In the genomic region with DNA sequence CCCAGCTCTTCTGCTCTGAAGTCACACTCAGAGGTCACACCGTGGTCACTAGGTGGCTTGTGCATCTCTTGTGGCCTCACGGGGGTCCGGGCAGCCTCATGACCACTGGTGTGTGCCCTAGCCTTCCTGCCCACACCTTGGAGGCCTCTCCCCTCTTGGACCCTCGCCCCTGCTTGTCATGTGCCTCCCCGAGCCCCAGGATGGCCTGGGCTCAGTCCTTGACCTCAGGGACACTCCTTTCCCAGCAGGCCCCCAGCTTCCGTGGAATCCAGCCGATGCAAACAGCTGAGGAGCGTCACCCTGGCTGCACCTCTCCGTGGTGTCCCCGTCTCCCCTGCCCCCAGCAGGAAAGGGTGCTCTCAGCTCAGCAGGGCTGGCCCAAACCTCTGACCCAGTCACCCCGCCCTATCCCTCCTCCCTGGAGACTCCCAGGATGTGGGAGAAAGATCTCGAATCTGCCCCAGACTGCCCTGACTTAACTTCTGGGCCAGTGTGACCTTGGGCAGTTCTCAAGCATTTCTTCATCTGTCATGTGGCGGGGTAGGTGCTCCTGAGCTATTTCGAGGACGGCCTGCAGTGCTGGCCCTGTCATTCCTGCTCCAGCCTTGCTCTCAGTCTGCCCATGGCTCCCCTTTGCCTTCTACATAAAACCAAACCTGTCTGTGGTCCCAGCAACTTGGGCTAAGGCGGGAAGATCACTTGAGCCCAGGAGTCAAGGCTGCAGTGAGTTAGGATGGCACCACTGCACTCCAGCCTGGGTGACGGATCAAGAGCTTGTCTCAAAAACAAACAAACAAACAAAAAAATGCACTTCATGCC, we compare ENCODE assay signal across 1 cellular context.
TF ChIP-seq lines count a peak whose summit lies in the region.

No MANE protein-coding gene starts in this region.

TF ChIP-seq in endothelial cell of umbilical vein, 7 proteins besides CTCF, POLR2A, EP300 and RAD21:
- TF ChIP-seq EZH2 (IDR thresholded peaks at IDR 0.05; ENCODE audit: borderline replicate concordance, low read depth, low read length, severe bottlenecking) (no peak), POLR2AphosphoS5 (IDR thresholded peaks at IDR 0.05; ENCODE audit: insufficient read depth, low read depth, low read length) (no peak), MYC (IDR thresholded peaks at IDR 0.05; ENCODE audit: low read depth, low read length) (no peak), JUN (IDR thresholded peaks at IDR 0.05; ENCODE audit: borderline replicate concordance, insufficient read depth, insufficient read length, low read depth) (no peak), FOS (IDR thresholded peaks at IDR 0.05; ENCODE audit: borderline replicate concordance, insufficient read depth, low read length) (no peak), GATA2 (IDR thresholded peaks at IDR 0.05; ENCODE audit: insufficient read depth, insufficient read length, low read depth, low read length) (no peak)
- TF ChIP-seq, protein P1, sequence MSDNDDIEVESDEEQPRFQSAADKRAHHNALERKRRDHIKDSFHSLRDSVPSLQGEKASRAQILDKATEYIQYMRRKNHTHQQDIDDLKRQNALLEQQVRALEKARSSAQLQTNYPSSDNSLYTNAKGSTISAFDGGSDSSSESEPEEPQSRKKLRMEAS (IDR thresholded peaks at IDR 0.05; ENCODE audit: insufficient read depth, insufficient read length): no peak
